ENCODE assay signal across 12 cellular contexts in genomic region chr12:42474391-42474790, GRCh38.
DNase-seq lines count a peak whose midpoint lies in the region; FAIRE-seq and TF ChIP-seq lines count a peak whose summit lies in the region.
"Had no signal": no experiment of that assay in that cellular context is flagged by ENCODE, and none has a peak within 500 bp of the region (broad histone marks: within the 10 kb centered on the region; RNA-seq: fewer than 3 reads in every experiment).

No MANE protein-coding gene starts in this region.

- H3K4me3 Mint-ChIP-seq in chondrocyte (ENCODE audit: unreplicated experiment) (no peak overlapping the region), nephron (no peak overlapping the region)

- no peak overlapping the region for H3K27ac ChIP-seq in ascending aorta
- H3K27ac ChIP-seq: right lobe of liver, vagina had no signal

- H3K36me3 ChIP-seq in ascending aorta, result no peaks in the 10 kb centered on the region
- H3K36me3 ChIP-seq: right lobe of liver had no signal

- intact Hi-C loops in ascending aorta (cut with DNase I), result no loop called here

- TF ChIP-seq CTCF in chondrocyte (IDR thresholded peaks at IDR 0.05) (no peak), nephron (IDR thresholded peaks at IDR 0.05; ENCODE audit: unreplicated experiment in 3 of 3) (no peak), ascending aorta (IDR thresholded peaks at IDR 0.05) (no peak)

- no peaks in the 10 kb centered on the region for H3K4me1 ChIP-seq in ascending aorta
- H3K4me1 ChIP-seq: right lobe of liver had no signal

- peak; percentile 58 for DNase-seq in GM03348 (ENCODE audit: low spot score)
- peak; percentile 33 for DNase-seq in HTR-8/SVneo (ENCODE audit: insufficient read length, low spot score)
- no peak for DNase-seq in chondrocyte (ENCODE audit: low spot score)
- DNase-seq in erythroblast (lab: John Stamatoyannopoulos, UW), result no peak
- no peak for DNase-seq in ascending aorta (ENCODE audit: low spot score in 2 of 2)
- no peak for DNase-seq in DMS 273 treated with DMSO at 0.1 percent for 48 hours (lab: John Stamatoyannopoulos, UW)
- DNase-seq: activated effector memory CD4-positive, alpha-beta T cell treated with Interleukin-2 at 50 U/mL for 16 hours; hippocampal formation; NCI-H446 treated with DMSO at 0.1 percent for 48 hours; right lobe of liver had no signal

- H3K9me3 ChIP-seq in ascending aorta, result no peaks in the 10 kb centered on the region
- H3K9me3 ChIP-seq: right lobe of liver, vagina had no signal

- no peak overlapping the region for H3K4me3 ChIP-seq in ascending aorta
- H3K4me3 ChIP-seq: right lobe of liver, vagina had no signal

- H3K27ac Mint-ChIP-seq in chondrocyte (ENCODE audit: unreplicated experiment), result peak overlapping the region; percentile 81
- H3K27ac Mint-ChIP-seq in nephron, result peak overlapping the region; percentile 38 to 95 (median 74)

- no peaks in the 10 kb centered on the region for H3K27me3 ChIP-seq in ascending aorta
- H3K27me3 ChIP-seq: right lobe of liver, vagina had no signal

- peaks cover 6% of the 10 kb centered on the region for H3K36me3 Mint-ChIP-seq in chondrocyte (ENCODE audit: low read depth)
- H3K36me3 Mint-ChIP-seq in nephron (ENCODE audit: low read depth), result peaks cover 33% of the 10 kb centered on the region

- no peak for TF ChIP-seq POLR2A in erythroblast (IDR thresholded peaks at IDR 0.05; ENCODE audit: low read length)

- H3K9me3 Mint-ChIP-seq in chondrocyte (ENCODE audit: low read depth) (no peaks in the 10 kb centered on the region), nephron (no peaks in the 10 kb centered on the region)

- no peaks in the 10 kb centered on the region for H3K27me3 Mint-ChIP-seq in chondrocyte (ENCODE audit: low read depth)
- no peaks in the 10 kb centered on the region for H3K27me3 Mint-ChIP-seq in nephron (ENCODE audit: low read depth)

- peaks cover 62% of the 10 kb centered on the region for H3K4me1 Mint-ChIP-seq in chondrocyte (ENCODE audit: low read depth)
- H3K4me1 Mint-ChIP-seq in nephron, result peaks cover 77% of the 10 kb centered on the region

- no peak for FAIRE-seq in HTR-8/SVneo (lab: Jason Lieb, UNC)

Comparison
In these comparisons a context has a peak if more than half of its experiments do, and no peak if none do; other contexts are left out.
1. DNase-seq: peak in GM03348 (single experiment) and HTR-8/SVneo (single experiment); none in chondrocyte (single experiment), erythroblast (0 of 2), ascending aorta (0 of 2) and DMS 273 treated with DMSO at 0.1 percent for 48 hours (single experiment).